ENCODE assay signal across 8 cellular contexts in the genomic region with DNA sequence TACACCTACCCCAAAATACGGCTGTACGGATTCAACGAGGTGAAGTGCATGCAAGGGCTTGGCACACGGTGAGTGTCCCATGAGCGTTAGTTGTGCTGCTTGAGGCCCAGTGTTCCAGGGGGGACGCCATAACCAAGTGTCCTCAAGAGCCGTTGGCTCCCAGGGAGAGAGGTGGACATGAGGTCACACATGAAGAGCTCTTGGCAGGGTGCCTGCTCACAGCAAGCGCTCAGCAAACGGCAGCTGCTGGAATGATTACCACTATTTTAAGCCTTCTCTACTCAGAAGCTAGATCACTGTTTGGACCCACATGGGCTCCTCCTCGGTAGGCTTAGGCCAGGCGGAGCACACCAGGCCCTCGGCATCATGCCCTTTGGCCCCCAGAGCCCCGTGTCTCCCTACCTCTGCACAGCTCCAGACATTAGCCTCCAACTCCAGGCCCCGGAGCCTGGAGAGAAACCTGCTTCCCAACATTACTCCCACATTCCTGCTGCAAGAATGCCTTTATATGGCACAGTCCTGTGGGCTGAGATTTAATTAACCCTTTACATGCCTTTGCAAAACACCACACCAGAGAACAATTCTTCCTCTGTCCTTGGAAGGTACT.
DNase-seq lines count a peak whose midpoint lies in the region; ATAC-seq and TF ChIP-seq lines count a peak whose summit lies in the region.

No MANE protein-coding gene starts in this region.

- intact Hi-C loops in Panc1 (cut with micrococcal nuclease; ENCODE audit: unreplicated experiment) = no loop called here

- ATAC-seq in Panc1 = peak; percentile 69
- no peak for ATAC-seq in GM18511 (IDR thresholded peaks at IDR 0.05; ENCODE audit: unreplicated experiment)
- ATAC-seq in HG03135 (IDR thresholded peaks at IDR 0.05; ENCODE audit: unreplicated experiment) = no peak

- H3K27me3 ChIP-seq in Panc1 (ENCODE audit: control insufficient read depth, insufficient read depth, low read length) (no peaks in the 10 kb centered on the region), parathyroid adenoma (ENCODE audit: control insufficient read depth, insufficient read depth, low read length) (no peaks in the 10 kb centered on the region)

- in situ Hi-C loops in Panc1 (cut with HindIII; ENCODE audit: low pct_unique_long_range_greater_than_20kb, low sequenced_read_pairs) = no loop called here

- H3K9me3 ChIP-seq in Panc1 (ENCODE audit: control insufficient read depth, insufficient read depth, low read depth, low read length) (no peaks in the 10 kb centered on the region), parathyroid adenoma (ENCODE audit: control insufficient read depth, low read length) (no peaks in the 10 kb centered on the region)

- H3K9ac ChIP-seq in parathyroid adenoma = no peak overlapping the region

- CTCF ChIA-PET in Panc1 (lab: Charles Lee) = interaction anchor here (0.6 kb wide), 1 partner anchor 62 kb away, joined by 3 read pairs; no protein-coding TSS in a partner anchor

- DNase-seq in GM04504 (ENCODE audit: low read depth) (peak; percentile 56), Panc1 (ENCODE audit: low read depth, low spot score) (no peak), fibroblast of pulmonary artery (ENCODE audit: low read depth) (peak; percentile 91)
- no peak for DNase-seq in activated CD4-positive, CD25-positive, alpha-beta regulatory T cell treated with anti-CD3 and anti-CD28 coated beads, Interleukin-2, amount 50 U/mL, for 72 hours
- DNase-seq in activated CD4-positive, alpha-beta T cell treated with anti-CD3 and anti-CD28 coated beads, Interleukin-2, amount 50 U/mL, for 4 hours = no peak

- peaks cover 13% of the 10 kb centered on the region; the same call in 1 of the 2 replicates for H3K4me1 ChIP-seq in Panc1 (ENCODE audit: control insufficient read depth, insufficient read depth, low read length)
- peaks cover 36% of the 10 kb centered on the region for H3K4me1 ChIP-seq in parathyroid adenoma

- peak overlapping the region; percentile 59 for H2AFZ ChIP-seq in parathyroid adenoma

- BruUV-seq in Panc1 (replicated peaks; lab: Mats Ljungman, UMichigan) = no TSS peak

- H3K27ac ChIP-seq in Panc1 (ENCODE audit: low read length) (no peak overlapping the region; the same call in 1 of the 2 replicates), parathyroid adenoma (peak overlapping the region; percentile 92)

- peak overlapping the region; percentile 1 for H3K4me2 ChIP-seq in parathyroid adenoma (ENCODE audit: low read length)

- POLR2A ChIA-PET in Panc1 (lab: Charles Lee) = no interaction called here

- H3K36me3 ChIP-seq in Panc1 (ENCODE audit: control insufficient read depth, insufficient read depth, low read length) (no peaks in the 10 kb centered on the region), parathyroid adenoma (ENCODE audit: control insufficient read depth, insufficient read depth, low read length) (no peaks in the 10 kb centered on the region)

- H3K4me3 ChIP-seq in Panc1 (ENCODE audit: low read depth in 2 of 2, low read length in 2 of 2) (no peak overlapping the region), fibroblast of pulmonary artery (replicated peaks; ENCODE audit: low read depth, low read length) (no peak overlapping the region), parathyroid adenoma (ENCODE audit: low read depth, low read length) (no peak overlapping the region)

- TF ChIP-seq CTCF in Panc1 (IDR thresholded peaks at IDR 0.05) = no peak
- TF ChIP-seq CTCF in fibroblast of pulmonary artery (IDR thresholded peaks at IDR 0.05; ENCODE audit: low read length, missing control alignments) = no peak
- no peak for TF ChIP-seq CTCF in parathyroid adenoma (IDR thresholded peaks at IDR 0.05)

- no peaks in the 10 kb centered on the region for H3K79me2 ChIP-seq in parathyroid adenoma

Comparison
In these comparisons a context has a peak if more than half of its experiments do, and no peak if none do; other contexts are left out.
1. DNase-seq: peak in GM04504 (single experiment) and fibroblast of pulmonary artery (single experiment); none in Panc1 (single experiment), activated CD4-positive, CD25-positive, alpha-beta regulatory T cell treated with anti-CD3 and anti-CD28 coated beads, Interleukin-2, amount 50 U/mL, for 72 hours (single experiment) and activated CD4-positive, alpha-beta T cell treated with anti-CD3 and anti-CD28 coated beads, Interleukin-2, amount 50 U/mL, for 4 hours (0 of 2).